21 cellular contexts compared by ENCODE assay signal in the genomic region with DNA sequence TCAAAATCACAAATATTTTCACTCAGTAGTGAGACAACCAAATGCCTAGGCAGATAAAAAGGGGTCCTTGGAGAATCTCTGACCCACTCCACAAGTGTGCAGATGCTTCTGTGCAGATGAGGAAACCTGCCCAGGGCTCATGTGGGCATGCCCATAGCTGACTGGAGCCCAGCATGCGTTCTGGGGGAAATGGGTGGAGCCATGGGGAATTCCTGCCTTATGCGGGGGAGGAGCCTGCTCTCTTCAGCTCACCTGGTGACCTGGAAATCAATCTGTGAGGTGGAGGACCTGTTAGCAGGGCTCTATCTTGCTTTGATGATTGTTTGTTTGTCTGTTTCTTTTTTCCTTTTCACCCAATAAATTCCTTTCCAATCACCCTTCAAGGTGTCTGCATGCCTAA. TPM values are rescaled to one million over a fixed set of nuclear protein-coding genes. Genes with fewer than 3 reads are reported as not detected.
"Had no signal": no experiment of that assay in that cellular context is flagged by ENCODE, and none has a peak within 500 bp of the region (broad histone marks: within the 10 kb centered on the region; RNA-seq: fewer than 3 reads in every experiment).

No MANE protein-coding gene starts in this region.

- FAIRE-seq: keratinocyte had no signal

- H3K27me3 Mint-ChIP-seq: activated CD4-positive, alpha-beta memory T cell treated with anti-CD3 and anti-CD28 coated beads for 36 hours; activated CD8-positive, alpha-beta memory T cell treated with anti-CD3 and anti-CD28 coated beads, Interleukin-2, amount 10 ng/mL, durations not matched to agents 7 days and 5 days; activated naive CD8-positive, alpha-beta T cell; T-cell had no signal

- ATAC-seq: activated CD8-positive, alpha-beta memory T cell treated with anti-CD3 and anti-CD28 coated beads, Interleukin-2, amount 10 ng/mL, durations not matched to agents 7 days and 5 days; heart left ventricle; left ventricle myocardium superior had no signal

- H3K27ac ChIP-seq: colonic mucosa, testis, upper lobe of left lung had no signal

- H3K4me2 ChIP-seq: SK-N-SH had no signal

- DNase-seq: activated CD4-positive, alpha-beta memory T cell treated with anti-CD3 and anti-CD28 coated beads for 36 hours; activated CD8-positive, alpha-beta memory T cell treated with anti-CD3 and anti-CD28 coated beads, Interleukin-2, amount 10 ng/mL, durations not matched to agents 7 days and 5 days; activated T-cell treated with anti-CD3 and anti-CD28 coated beads, Interleukin-2, amount 50 U/mL, for 1 hour; amniotic stem cell; central memory CD4-positive, alpha-beta T cell; colonic mucosa; foreskin melanocyte; heart left ventricle; left ventricle myocardium superior; SK-N-SH; stimulated activated CD4-positive, alpha-beta T cell treated with anti-CD3 and anti-CD28 coated beads, Interleukin-1b, Interleukin-23, amount 100 ng/mL, for 48 hours; stomach; T1000; testis; upper lobe of left lung had no signal

- H3K36me3 ChIP-seq: colonic mucosa had no signal

- H3K27me3 ChIP-seq: colonic mucosa, heart left ventricle, stomach, testis, upper lobe of left lung had no signal

- H3K9me3 Mint-ChIP-seq: activated CD4-positive, alpha-beta memory T cell treated with anti-CD3 and anti-CD28 coated beads for 36 hours; activated T-helper 2 cell treated with anti-CD3 and anti-CD28 coated beads, Interferon-gamma antibody, Interleukin-2, Interleukin-4, amounts not matched to agents 10 μg/mL and 5 μg/mL and 100 μg/mL, durations not matched to agents 14 hours and 24 hours and 36 hours; T-cell had no signal

- H3K9ac ChIP-seq: SK-N-SH had no signal

- H3K27ac Mint-ChIP-seq: activated CD4-positive, alpha-beta memory T cell treated with anti-CD3 and anti-CD28 coated beads for 36 hours; activated CD8-positive, alpha-beta memory T cell treated with anti-CD3 and anti-CD28 coated beads, Interleukin-2, amount 10 ng/mL, durations not matched to agents 7 days and 5 days; activated naive CD8-positive, alpha-beta T cell; activated T-helper 2 cell treated with anti-CD3 and anti-CD28 coated beads, Interferon-gamma antibody, Interleukin-2, Interleukin-4, amounts not matched to agents 10 μg/mL and 5 μg/mL and 100 μg/mL, durations not matched to agents 14 hours and 24 hours and 36 hours had no signal

- H3K9me3 ChIP-seq: colonic mucosa, heart left ventricle, SK-N-SH, stomach, testis, upper lobe of left lung had no signal

- H3K4me3 Mint-ChIP-seq: activated CD4-positive, alpha-beta memory T cell treated with anti-CD3 and anti-CD28 coated beads for 36 hours; activated CD8-positive, alpha-beta memory T cell treated with anti-CD3 and anti-CD28 coated beads, Interleukin-2, amount 10 ng/mL, durations not matched to agents 7 days and 5 days; activated naive CD8-positive, alpha-beta T cell; T-cell had no signal

- H3K4me1 ChIP-seq: colonic mucosa, testis had no signal

- H3K4me3 ChIP-seq: colonic mucosa, heart left ventricle, stomach, testis, upper lobe of left lung had no signal

RNA-seq across cellular contexts. Expression of a gene that starts 23.4 kb away (rescaled TPM):
- total RNA-seq: activated CD4-positive, alpha-beta memory T cell treated with anti-CD3 and anti-CD28 coated beads for 36 hours; activated CD8-positive, alpha-beta memory T cell treated with anti-CD3 and anti-CD28 coated beads, Interleukin-2, amount 10 ng/mL, durations not matched to agents 7 days and 5 days; activated T-helper 2 cell treated with anti-CD3 and anti-CD28 coated beads, Interferon-gamma antibody, Interleukin-2, Interleukin-4, amounts not matched to agents 10 μg/mL and 5 μg/mL and 100 μg/mL, durations not matched to agents 14 hours and 24 hours and 36 hours; pulmonary artery endothelial cell had no signal
- polyA plus RNA-seq: keratinocyte, neural cell, SK-N-SH had no signal
